Comparison of ENCODE assay signal across 8 cellular contexts in the genomic region with DNA sequence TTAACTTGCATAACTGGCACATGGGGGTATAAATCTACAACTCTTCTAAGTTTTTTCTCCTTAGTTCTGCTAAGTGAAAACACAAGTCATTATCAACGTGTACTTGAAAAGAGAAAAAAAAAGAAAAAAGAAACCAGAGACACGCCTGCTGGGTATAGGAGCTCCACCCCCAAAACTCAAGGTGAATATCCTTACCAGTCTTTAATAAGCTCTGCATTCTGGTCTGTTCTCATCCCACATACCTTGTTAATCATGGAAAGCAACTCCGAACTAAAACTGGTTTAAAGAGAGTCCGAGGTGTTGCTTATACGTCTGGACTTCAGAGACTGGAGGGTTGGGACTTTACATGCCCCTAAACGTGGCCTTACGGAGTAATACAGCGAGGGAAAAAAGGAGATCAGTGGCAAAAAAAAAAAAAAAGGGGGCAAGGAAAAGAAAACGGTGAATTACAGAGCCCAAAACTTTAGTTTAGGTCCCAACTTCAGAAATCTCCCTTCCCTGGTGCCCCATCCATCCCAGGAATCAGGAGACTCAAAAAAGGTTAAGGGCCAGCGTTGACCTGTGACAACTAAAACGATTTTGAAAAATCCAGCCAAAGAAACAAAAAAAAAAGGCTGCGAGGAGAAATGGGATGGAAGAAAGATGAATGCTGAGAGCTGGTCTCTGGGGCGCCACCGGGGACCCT. TPM values are rescaled to one million over a fixed set of nuclear protein-coding genes. Genes with fewer than 3 reads are reported as not detected.
DNase-seq lines count a peak whose midpoint lies in the region; ATAC-seq and TF ChIP-seq lines count a peak whose summit lies in the region.

No MANE protein-coding gene starts in this region.

- H3K9me3 Mint-ChIP-seq in mesothelial cell of epicardium: no peaks in the 10 kb centered on the region

- H3K4me3 ChIP-seq in colonic mucosa (peak overlapping the region; percentile 74), urinary bladder (ENCODE audit: low read depth, low read length) (peak overlapping the region; percentile 91)

- H3K27ac Mint-ChIP-seq in mesothelial cell of epicardium: peak overlapping the region; percentile 98

- no peaks in the 10 kb centered on the region for H3K9me3 ChIP-seq in colonic mucosa

- peak overlapping the region; percentile 94 for H3K4me3 Mint-ChIP-seq in mesothelial cell of epicardium

- peak; percentile 29 for ATAC-seq in GM18858 (IDR thresholded peaks at IDR 0.05; ENCODE audit: unreplicated experiment)

- H3K4me1 Mint-ChIP-seq in mesothelial cell of epicardium: peaks cover 27% of the 10 kb centered on the region

- no peaks in the 10 kb centered on the region for H3K27me3 ChIP-seq in colonic mucosa

- in situ Hi-C loops in SK-MEL-5 (cut with HindIII; ENCODE audit: low pct_unique_long_range_greater_than_20kb, low sequenced_read_pairs): no loop called here

- WGBS in urinary bladder: 1% methylated on average over 14 of the region's 14 CpGs

- DNase-seq in HT-29 (ENCODE audit: low spot score) (peak; percentile 61), SK-MEL-5 (ENCODE audit: low read depth, low spot score) (peak; percentile 42), colonic mucosa (peak; percentile 63), mesothelial cell of epicardium (ENCODE audit: low spot score in 2 of 2, unreplicated experiment in 2 of 2) (no peak), cerebellar nuclear complex (lab: John Stamatoyannopoulos, UW) (no peak)

- no peaks in the 10 kb centered on the region for H3K27me3 Mint-ChIP-seq in mesothelial cell of epicardium (ENCODE audit: low read depth)

- intact Hi-C loops in colonic mucosa (cut with DNase I): loop anchor here (5.0 to 10.0 kb wide), 3 partner anchors 92 to 224 kb away; a partner anchor contains a TSS

- H3K36me3 Mint-ChIP-seq in mesothelial cell of epicardium: peaks cover 6% of the 10 kb centered on the region

- peak overlapping the region; percentile 94 for H3K27ac ChIP-seq in C4-2B
- peak overlapping the region; percentile 93 for H3K27ac ChIP-seq in colonic mucosa
- H3K27ac ChIP-seq in urinary bladder (ENCODE audit: low read depth): peak overlapping the region; percentile 80

- peak overlapping the region; percentile 76 to 86 for H3K9ac ChIP-seq in colonic mucosa (ENCODE audit: low read depth in 2 of 2, low read length in 2 of 2)

- TF ChIP-seq CTCF in C4-2B (conservative IDR thresholded peaks at IDR 0.05): no peak
- no peak for TF ChIP-seq CTCF in colonic mucosa (IDR thresholded peaks at IDR 0.05)
- no peak for TF ChIP-seq CTCF in mesothelial cell of epicardium (IDR thresholded peaks at IDR 0.05; ENCODE audit: unreplicated experiment)

- H3K4me1 ChIP-seq in colonic mucosa (no peaks in the 10 kb centered on the region), urinary bladder (ENCODE audit: insufficient read depth) (no peaks in the 10 kb centered on the region)

- no peaks in the 10 kb centered on the region for H3K36me3 ChIP-seq in colonic mucosa
- H3K36me3 ChIP-seq in urinary bladder (ENCODE audit: insufficient read depth): no peaks in the 10 kb centered on the region

RNA-seq across cellular contexts. Expression of a gene that starts 1.0 kb away (rescaled TPM):
- total RNA-seq in HT-29 (2014; rRNA removed; shearing (Covaris generic)): 5.6 and 9.6 TPM in 2 replicates
- total RNA-seq in SK-MEL-5 (2014; rRNA removed; shearing (Covaris generic)): 20.3 and 25.4 TPM in 2 replicates
- polyA plus RNA-seq in SK-MEL-5 (2015; cell fraction: cytosol; rRNA removed): 28.5 and 31.1 TPM in 2 replicates
- polyA plus RNA-seq in SK-MEL-5 (2015; cell fraction: nucleus; rRNA removed): 12.6 and 22.1 TPM in 2 replicates
- total RNA-seq in colonic mucosa (100 to 1,000 TPM in 1 of 2 donors, 10 to 100 TPM in 1; 76.3 to 116 TPM), mesothelial cell of epicardium (57.2 to 63.9 TPM (median 62.9 TPM) in 3 replicates), urinary bladder (64.7 TPM)
- polyA plus RNA-seq in urinary bladder: 69.8 TPM

Comparison
In these comparisons a context has a peak if more than half of its experiments do, and no peak if none do; other contexts are left out.
1. DNase-seq: peak in HT-29 (single experiment), SK-MEL-5 (single experiment) and colonic mucosa (single experiment); none in mesothelial cell of epicardium (0 of 2) and cerebellar nuclear complex (0 of 2).
2. Peak in every context shown above with its lines, with median percentiles within 50 percentile points of each other: H3K27ac ChIP-seq.